In genomic region chr12:123931686-123932321, GRCh38 we compare ENCODE assay signal across 12 cellular contexts. TPM values are rescaled to one million over a fixed set of nuclear protein-coding genes. Genes with fewer than 3 reads are reported as not detected.
DNase-seq lines count a peak whose midpoint lies in the region; ATAC-seq and TF ChIP-seq lines count a peak whose summit lies in the region.
"Had no signal": no experiment of that assay in that cellular context is flagged by ENCODE, and none has a peak within 500 bp of the region (broad histone marks: within the 10 kb centered on the region; RNA-seq: fewer than 3 reads in every experiment).

No MANE protein-coding gene starts in this region.

- no peaks in the 10 kb centered on the region for H3K9me3 Mint-ChIP-seq in natural killer cell treated with Interleukin-12 subunit alpha and Interleukin-12 subunit beta and Interleukin-15 and Interleukin-18, amount 100 ng/mL, for 72 hours
- no peaks in the 10 kb centered on the region for H3K9me3 Mint-ChIP-seq in natural killer cell

- no peaks in the 10 kb centered on the region for H3K36me3 Mint-ChIP-seq in natural killer cell treated with Interleukin-12 subunit alpha and Interleukin-12 subunit beta and Interleukin-15 and Interleukin-18, amount 100 ng/mL, for 72 hours
- H3K36me3 Mint-ChIP-seq in natural killer cell: no peaks in the 10 kb centered on the region

- no peak overlapping the region for H3K27ac Mint-ChIP-seq in natural killer cell treated with Interleukin-12 subunit alpha and Interleukin-12 subunit beta and Interleukin-15 and Interleukin-18, amount 100 ng/mL, for 72 hours
- H3K27ac Mint-ChIP-seq in natural killer cell: peak overlapping the region in 1 of 2 donors; percentile 23

- intact Hi-C loops in natural killer cell (cut with micrococcal nuclease): loop anchor here (10.0 kb wide), 1 partner anchor 493 kb away; no protein-coding TSS in a partner anchor

- H3K4me1 Mint-ChIP-seq in natural killer cell treated with Interleukin-12 subunit alpha and Interleukin-12 subunit beta and Interleukin-15 and Interleukin-18, amount 100 ng/mL, for 72 hours (ENCODE audit: low read depth in 2 of 2): peaks cover 28 to 36% of the 10 kb centered on the region in 2 donors
- H3K4me1 Mint-ChIP-seq in natural killer cell: peaks cover 35 to 45% of the 10 kb centered on the region in 2 donors

- ATAC-seq in natural killer cell treated with Interleukin-12 subunit alpha and Interleukin-12 subunit beta and Interleukin-15 and Interleukin-18, amount 100 ng/mL, for 72 hours: no peak
- ATAC-seq in natural killer cell: no peak
- ATAC-seq in GM18517 (IDR thresholded peaks at IDR 0.05; ENCODE audit: unreplicated experiment): no peak
- ATAC-seq: mucosa of descending colon had no signal

- no peak for TF ChIP-seq CTCF in natural killer cell (IDR thresholded peaks at IDR 0.05)

- no peak overlapping the region for H3K4me3 Mint-ChIP-seq in natural killer cell treated with Interleukin-12 subunit alpha and Interleukin-12 subunit beta and Interleukin-15 and Interleukin-18, amount 100 ng/mL, for 72 hours
- H3K4me3 Mint-ChIP-seq in natural killer cell: no peak overlapping the region

- no peaks in the 10 kb centered on the region for H3K27me3 Mint-ChIP-seq in natural killer cell treated with Interleukin-12 subunit alpha and Interleukin-12 subunit beta and Interleukin-15 and Interleukin-18, amount 100 ng/mL, for 72 hours
- no peaks in the 10 kb centered on the region for H3K27me3 Mint-ChIP-seq in natural killer cell (ENCODE audit: low read depth in 2 of 2)

- DNase-seq in natural killer cell treated with Interleukin-12 subunit alpha and Interleukin-12 subunit beta and Interleukin-15 and Interleukin-18, amount 100 ng/mL, for 72 hours (ENCODE audit: low spot score): peak; percentile 22
- DNase-seq in natural killer cell: no peak
- peak; percentile 48 for DNase-seq in activated CD8-positive, alpha-beta memory T cell treated with anti-CD3 and anti-CD28 coated beads, Interleukin-2, amount 50 U/mL, for 4 hours
- peak; percentile 31 for DNase-seq in effector CD8-positive, alpha-beta T cell (lab: John Stamatoyannopoulos, UW)
- no peak for DNase-seq in RPMI8226
- DNase-seq in SKM-1 treated with dmso at 0.1 percent for 144 hours (lab: John Stamatoyannopoulos, UW; ENCODE audit: unreplicated experiment): no peak
- DNase-seq in NOMO-1 treated with DMSO at 0.1 percent for 48 hours (lab: John Stamatoyannopoulos, UW; ENCODE audit: unreplicated experiment): no peak
- DNase-seq: Kasumi-1, mucosa of descending colon, NCI-H2081, tibial artery had no signal

RNA-seq across cellular contexts. Expression of gene CCDC92, which starts 40.8 kb away (rescaled TPM):
- total RNA-seq in natural killer cell treated with Interleukin-12 subunit alpha and Interleukin-12 subunit beta and Interleukin-15 and Interleukin-18, amount 100 ng/mL, for 72 hours: 10 to 100 TPM; 12.9 to 16.2 TPM
- 10 to 100 TPM; 37.6 to 42.4 (median 39.1) TPM for total RNA-seq in natural killer cell

RNA-seq across cellular contexts. Expression of gene ZNF664, which starts 41.2 kb away (rescaled TPM):
- 10 to 100 TPM; 41.0 to 45.5 TPM for total RNA-seq in natural killer cell treated with Interleukin-12 subunit alpha and Interleukin-12 subunit beta and Interleukin-15 and Interleukin-18, amount 100 ng/mL, for 72 hours
- 10 to 100 TPM; 36.0 to 47.3 (median 46.9) TPM for total RNA-seq in natural killer cell

Comparison
In these comparisons a context has a peak if more than half of its experiments do, and no peak if none do; other contexts are left out.
1. DNase-seq: peak in natural killer cell treated with Interleukin-12 subunit alpha and Interleukin-12 subunit beta and Interleukin-15 and Interleukin-18, amount 100 ng/mL, for 72 hours (single experiment), activated CD8-positive, alpha-beta memory T cell treated with anti-CD3 and anti-CD28 coated beads, Interleukin-2, amount 50 U/mL, for 4 hours (single experiment) and effector CD8-positive, alpha-beta T cell (single experiment); none in natural killer cell (single experiment), RPMI8226 (single experiment), SKM-1 treated with dmso at 0.1 percent for 144 hours (single experiment) and NOMO-1 treated with DMSO at 0.1 percent for 48 hours (single experiment).